ENCODE assay signal across 15 cellular contexts in the genomic region with DNA sequence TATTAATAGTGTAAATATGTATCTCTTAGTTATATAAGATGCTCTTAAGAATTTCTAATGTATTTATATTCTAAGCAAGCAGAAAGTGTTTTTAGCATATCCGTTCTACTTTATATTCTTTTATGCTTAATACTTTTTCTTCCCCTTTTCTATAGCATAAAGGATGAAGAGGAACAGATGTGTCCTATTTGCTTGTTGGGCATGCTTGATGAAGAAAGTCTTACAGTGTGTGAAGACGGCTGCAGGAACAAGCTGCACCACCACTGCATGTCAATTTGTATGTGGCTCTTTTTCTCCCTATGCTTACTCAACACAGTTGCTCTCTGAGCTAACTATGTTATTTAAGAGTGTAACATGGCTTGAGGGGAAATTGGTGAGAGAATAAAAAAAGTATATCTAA.
"Had no signal": no experiment of that assay in that cellular context is flagged by ENCODE, and none has a peak within 500 bp of the region (broad histone marks: within the 10 kb centered on the region; RNA-seq: fewer than 3 reads in every experiment).

No MANE protein-coding gene starts in this region.

- H3K4me3 ChIP-seq: left lung, transverse colon had no signal

- H3K27ac ChIP-seq: left lung, transverse colon had no signal

- H3K9me3 Mint-ChIP-seq: activated CD8-positive, alpha-beta T cell treated with anti-CD3 and anti-CD28 coated beads for 36 hours; activated T-helper 1 cell treated with anti-CD3 and anti-CD28 coated beads, Interleukin-12 subunit alpha, Interleukin-12 subunit beta, Interleukin-2, Interleukin-4 antibody, amounts not matched to agents 30 ng/mL and 10 ng/mL and 1 ng/mL, durations not matched to agents 14 hours and 24 hours and 36 hours; nephron had no signal

- ATAC-seq: activated CD8-positive, alpha-beta T cell treated with anti-CD3 and anti-CD28 coated beads for 36 hours; left lung had no signal

- H3K4me1 Mint-ChIP-seq: nephron had no signal

- H3K4me1 ChIP-seq: left lung, transverse colon had no signal

- H3K27ac Mint-ChIP-seq: activated CD8-positive, alpha-beta T cell treated with anti-CD3 and anti-CD28 coated beads for 36 hours; nephron had no signal

- H3K9me3 ChIP-seq: left lung, transverse colon had no signal

- DNase-seq: activated CD4-positive, alpha-beta T cell treated with anti-CD3 and anti-CD28 coated beads for 1 hour; activated CD8-positive, alpha-beta T cell treated with anti-CD3 and anti-CD28 coated beads for 36 hours; activated naive CD4-positive, alpha-beta T cell; erythroblast; hippocampal formation; kidney; left lung; mammary epithelial cell; nucleus accumbens; stimulated activated CD4-positive, alpha-beta T cell treated with anti-CD3 and anti-CD28 coated beads, Interleukin-2, amount 100 ng/mL, for 48 hours; stimulated activated naive CD4-positive, alpha-beta T cell; T-helper 9 cell; transverse colon had no signal

- H3K27me3 Mint-ChIP-seq: activated CD8-positive, alpha-beta T cell treated with anti-CD3 and anti-CD28 coated beads for 36 hours had no signal

- H3K27me3 ChIP-seq: left lung, transverse colon had no signal

- H3K4me3 Mint-ChIP-seq: activated CD8-positive, alpha-beta T cell treated with anti-CD3 and anti-CD28 coated beads for 36 hours; activated T-helper 1 cell treated with anti-CD3 and anti-CD28 coated beads, Interleukin-12 subunit alpha, Interleukin-12 subunit beta, Interleukin-2, Interleukin-4 antibody, amounts not matched to agents 30 ng/mL and 10 ng/mL and 1 ng/mL, durations not matched to agents 14 hours and 24 hours and 36 hours; nephron had no signal
